Comparison of ENCODE assay signal across 19 cellular contexts in the genomic region with DNA sequence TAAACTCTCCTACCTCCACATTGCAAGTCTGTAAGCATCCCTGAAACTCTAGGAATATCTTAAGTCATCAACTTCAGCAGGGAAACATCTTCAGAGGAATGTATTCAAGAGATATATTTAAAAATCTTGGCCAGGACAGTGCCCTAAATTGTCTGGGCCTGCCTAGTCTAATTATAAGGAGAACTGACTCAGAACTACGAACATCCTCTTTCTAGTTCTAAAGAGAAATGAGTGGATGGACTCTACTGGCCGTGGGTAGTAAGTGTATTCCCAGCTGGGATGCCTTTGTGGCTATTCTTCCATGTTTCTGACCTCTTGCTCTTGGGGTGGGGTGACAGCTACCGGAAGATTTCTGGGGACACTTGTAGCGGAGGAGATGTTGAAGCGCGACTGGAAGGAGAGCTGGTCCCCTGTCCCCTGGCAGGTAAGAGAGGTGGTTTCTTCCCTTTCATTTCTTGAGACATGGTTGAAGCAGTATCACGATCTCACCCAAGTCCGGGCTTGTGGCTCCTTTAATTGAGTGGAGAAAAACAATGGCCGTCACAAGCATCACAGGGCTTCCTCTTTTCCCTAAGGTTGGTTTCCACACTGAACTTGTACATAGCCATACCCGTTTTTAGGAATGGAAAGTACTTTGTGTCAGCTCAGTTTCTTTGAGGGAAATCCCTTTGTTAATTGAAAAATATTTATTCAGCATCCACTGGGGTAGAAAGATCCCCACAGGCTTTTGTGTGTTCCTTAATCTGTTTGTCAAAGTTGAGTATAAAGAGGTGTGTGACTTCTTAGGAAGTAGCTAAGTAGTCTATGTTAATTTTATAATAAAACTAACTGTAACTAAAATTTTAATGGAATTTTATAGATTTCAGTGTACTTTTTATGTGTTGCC.
A peak's percentile ranks its signal among the peaks of the same experiment; 100 is the strongest.
DNase-seq lines count a peak whose midpoint lies in the region; ATAC-seq and TF ChIP-seq lines count a peak whose summit lies in the region.
"Had no signal": no experiment of that assay in that cellular context is flagged by ENCODE, and none has a peak within 500 bp of the region (broad histone marks: within the 10 kb centered on the region; RNA-seq: fewer than 3 reads in every experiment).

No MANE protein-coding gene starts in this region.

- H3K27me3 Mint-ChIP-seq in CD14-positive monocyte (ENCODE audit: low read depth in 3 of 3), result no peaks in the 10 kb centered on the region
- H3K27me3 Mint-ChIP-seq in GM23338 (ENCODE audit: insufficient read depth, low read depth, poor library complexity), result no peaks in the 10 kb centered on the region
- peaks cover 0 to 4% (median 0%) of the 10 kb centered on the region in 3 donors for H3K27me3 Mint-ChIP-seq in immature natural killer cell (ENCODE audit: low read depth in 3 of 3)

- DNase-seq in CD14-positive monocyte (ENCODE audit: low spot score) (no peak), GM23338 (ENCODE audit: low spot score) (no peak), RWPE2 (ENCODE audit: low spot score) (no peak), immature natural killer cell (no peak), NCI-H1417 (lab: John Stamatoyannopoulos, UW) (no peak), T-helper 1 cell (no peak)
- DNase-seq: effector CD4-positive, alpha-beta T cell; left colon; NCI-H2029 treated with DMSO at 0.1 percent for 48 hours; NCI-H526; stimulated activated CD4-positive, alpha-beta T cell treated with anti-CD3 and anti-CD28 coated beads, Interleukin-2, amount 100 ng/mL, for 48 hours; testis had no signal

- H4K20me1 ChIP-seq in GM23338 (replicated peaks; ENCODE audit: insufficient read depth), result no peaks in the 10 kb centered on the region; the same call in 1 of the 2 replicates

- H3K4me3 Mint-ChIP-seq in CD14-positive monocyte (no peak overlapping the region), GM23338 (no peak overlapping the region), immature natural killer cell (no peak overlapping the region)

- H3K4me1 Mint-ChIP-seq in CD14-positive monocyte (peaks cover 3% of the 10 kb centered on the region), GM23338 (peaks cover 14% of the 10 kb centered on the region), immature natural killer cell (peaks cover 33 to 60% of the 10 kb centered on the region in 2 donors)

- no peaks in the 10 kb centered on the region for H3K27me3 ChIP-seq in GM23338 (ENCODE audit: insufficient read depth)
- H3K27me3 ChIP-seq in RWPE2 (ENCODE audit: insufficient read depth, poor library complexity, severe bottlenecking), result no peaks in the 10 kb centered on the region
- H3K27me3 ChIP-seq: cardiac muscle cell, testis had no signal

- no peaks in the 10 kb centered on the region for H3K4me1 ChIP-seq in GM23338 (ENCODE audit: insufficient read depth)
- H3K4me1 ChIP-seq in RWPE2 (ENCODE audit: insufficient read depth, poor library complexity, severe bottlenecking), result peaks cover 23% of the 10 kb centered on the region
- H3K4me1 ChIP-seq: parathyroid adenoma, testis had no signal

- no peak overlapping the region for H3K4me3 ChIP-seq in GM23338
- H3K4me3 ChIP-seq in RWPE2 (ENCODE audit: severe bottlenecking), result peak overlapping the region; percentile 20
- H3K4me3 ChIP-seq: cardiac muscle cell, SK-N-MC, testis had no signal

- no peak for TF ChIP-seq CTCF in CD14-positive monocyte (IDR thresholded peaks at IDR 0.05)
- no peak for TF ChIP-seq CTCF in GM23338 (conservative IDR thresholded peaks at IDR 0.05; ENCODE audit: low read depth in 2 of 2)
- no peak for TF ChIP-seq CTCF in RWPE2 (IDR thresholded peaks at IDR 0.05; ENCODE audit: poor library complexity, severe bottlenecking)

- H3K9me3 Mint-ChIP-seq in CD14-positive monocyte, result peaks cover 0 to 2% (median 0%) of the 10 kb centered on the region in 7 donors
- H3K9me3 Mint-ChIP-seq in GM23338, result no peaks in the 10 kb centered on the region
- H3K9me3 Mint-ChIP-seq in immature natural killer cell, result no peaks in the 10 kb centered on the region

- peaks cover 78 to 91% of the 10 kb centered on the region in 2 donors for H3K36me3 Mint-ChIP-seq in CD14-positive monocyte
- H3K36me3 Mint-ChIP-seq in GM23338 (ENCODE audit: low read depth), result peaks cover 41% of the 10 kb centered on the region
- peaks cover 34 to 63% (median 49%) of the 10 kb centered on the region in 3 donors for H3K36me3 Mint-ChIP-seq in immature natural killer cell

- H2AFZ ChIP-seq in GM23338, result no peak overlapping the region
- H2AFZ ChIP-seq: parathyroid adenoma had no signal

- H3F3A ChIP-seq in GM23338 (replicated peaks; ENCODE audit: low read depth), result no peaks in the 10 kb centered on the region

- no peak overlapping the region for H3K27ac ChIP-seq in GM23338 (ENCODE audit: low read depth)
- peak overlapping the region; percentile 61 for H3K27ac ChIP-seq in RWPE2 (ENCODE audit: poor library complexity, severe bottlenecking)
- H3K27ac ChIP-seq: cardiac muscle cell, parathyroid adenoma, SK-N-MC, testis had no signal

- H3K9me2 ChIP-seq in GM23338 (ENCODE audit: insufficient read depth), result no peaks in the 10 kb centered on the region

- H3K9me3 ChIP-seq in RWPE2 (ENCODE audit: severe bottlenecking), result no peaks in the 10 kb centered on the region
- H3K9me3 ChIP-seq: testis had no signal

- H3K36me3 ChIP-seq in GM23338 (ENCODE audit: insufficient read depth) (peaks cover 17% of the 10 kb centered on the region), RWPE2 (ENCODE audit: low read depth) (peaks cover 20% of the 10 kb centered on the region)
- H3K36me3 ChIP-seq: cardiac muscle cell had no signal

- no peaks in the 10 kb centered on the region for H3K79me2 ChIP-seq in GM23338 (replicated peaks; ENCODE audit: insufficient read depth)
- H3K79me2 ChIP-seq: parathyroid adenoma had no signal

- no peak for ATAC-seq in GM23338
- ATAC-seq in RWPE2 (ENCODE audit: low read depth), result peak; percentile 86
- no peak for ATAC-seq in HG02759 (IDR thresholded peaks at IDR 0.05; ENCODE audit: unreplicated experiment)
- no peak for ATAC-seq in HG02970 (IDR thresholded peaks at IDR 0.05; ENCODE audit: low FRiP score, unreplicated experiment)
- ATAC-seq: HepG2, left colon, Panc1 had no signal

- intact Hi-C loops in CD14-positive monocyte (cut with micrococcal nuclease), result no loop called here

- H3K4me2 ChIP-seq in GM23338, result no peak overlapping the region

- H3K27ac Mint-ChIP-seq in CD14-positive monocyte, result peak overlapping the region in 5 of 7 donors; percentile 10 to 89 (median 44)
- peak overlapping the region; percentile 19; the same call in 1 of the 2 replicates for H3K27ac Mint-ChIP-seq in GM23338
- H3K27ac Mint-ChIP-seq in immature natural killer cell, result peak overlapping the region in 5 of 6 donors; percentile 2 to 66 (median 48)

TF ChIP-seq in GM23338, 12 proteins besides CTCF, POLR2A, EP300 and RAD21:
- TF ChIP-seq POLR2AphosphoS5 (IDR thresholded peaks at IDR 0.05; ENCODE audit: low read depth) (no peak), EZH2phosphoT487 (IDR thresholded peaks at IDR 0.05; ENCODE audit: unreplicated experiment) (no peak), ETS1 (IDR thresholded peaks at IDR 0.05) (no peak), STAT1 (IDR thresholded peaks at IDR 0.05; ENCODE audit: unreplicated experiment) (no peak), ZNF331 (CRISPR knock-in tag; IDR thresholded peaks at IDR 0.05; ENCODE audit: low read depth) (no peak)
